ENCODE assay signal across 18 cellular contexts in genomic region chr13:97231118-97231831, GRCh38. TPM values are rescaled to one million over a fixed set of nuclear protein-coding genes. Genes with fewer than 3 reads are reported as not detected.
DNase-seq lines count a peak whose midpoint lies in the region; ATAC-seq and TF ChIP-seq lines count a peak whose summit lies in the region.
"Had no signal": no experiment of that assay in that cellular context is flagged by ENCODE, and none has a peak within 500 bp of the region (broad histone marks: within the 10 kb centered on the region; RNA-seq: fewer than 3 reads in every experiment).

No MANE protein-coding gene starts in this region.

- H3K27me3 Mint-ChIP-seq in chondrocyte (ENCODE audit: low read depth) = no peaks in the 10 kb centered on the region
- H3K27me3 Mint-ChIP-seq: activated CD8-positive, alpha-beta memory T cell treated with anti-CD3 and anti-CD28 coated beads, Interleukin-2, amount 10 ng/mL, durations not matched to agents 7 days and 5 days; activated naive CD8-positive, alpha-beta T cell treated with anti-CD3 and anti-CD28 coated beads for 36 hours had no signal

- H3K36me3 Mint-ChIP-seq in chondrocyte (ENCODE audit: low read depth) = peaks cover 6% of the 10 kb centered on the region

- H3K4me3 ChIP-seq in right cardiac atrium (ENCODE audit: low read length) (no peak overlapping the region), gastrocnemius medialis (no peak overlapping the region)
- H3K4me3 ChIP-seq: body of pancreas, SK-N-MC, upper lobe of right lung had no signal

- H3K4me1 ChIP-seq in right cardiac atrium (ENCODE audit: control insufficient read depth, insufficient read depth, low read length) (peaks cover 40% of the 10 kb centered on the region), gastrocnemius medialis (peaks cover 85 to 90% of the 10 kb centered on the region in 2 donors)

- TF ChIP-seq POLR2A in gastrocnemius medialis (IDR thresholded peaks at IDR 0.05) = no peak

- peak; percentile 21 for DNase-seq in LHCN-M2 (ENCODE audit: low read depth)
- DNase-seq in chondrocyte (ENCODE audit: low spot score) = no peak
- peak in 2 of 3 donors; percentile 62 to 68 for DNase-seq in right cardiac atrium
- no peak for DNase-seq in gastrocnemius medialis
- DNase-seq in retina = no peak
- DNase-seq in AG08395 (ENCODE audit: low spot score) = no peak
- no peak for DNase-seq in KG1 (lab: John Stamatoyannopoulos, UW)
- DNase-seq: activated CD8-positive, alpha-beta memory T cell treated with anti-CD3 and anti-CD28 coated beads, Interleukin-2, amount 10 ng/mL, durations not matched to agents 7 days and 5 days; activated naive CD8-positive, alpha-beta T cell treated with anti-CD3 and anti-CD28 coated beads for 36 hours; body of pancreas; left colon; NCI-H774; PC-3; upper lobe of right lung had no signal

- ATAC-seq in right cardiac atrium (peak; percentile 5 to 27), gastrocnemius medialis (peak; percentile 20 to 38), GM19397 (IDR thresholded peaks at IDR 0.05; ENCODE audit: unreplicated experiment) (no peak)
- ATAC-seq: activated CD8-positive, alpha-beta memory T cell treated with anti-CD3 and anti-CD28 coated beads, Interleukin-2, amount 10 ng/mL, durations not matched to agents 7 days and 5 days; body of pancreas; left colon; PC-3; stimulated activated effector memory CD8-positive, alpha-beta T cell treated with anti-CD3 and anti-CD28 coated beads, Interleukin-12 subunit alpha, Interleukin-12 subunit beta, amount 100 ng/mL, for 72 hours; upper lobe of right lung had no signal

- H3K9me3 Mint-ChIP-seq in chondrocyte (ENCODE audit: low read depth) = no peaks in the 10 kb centered on the region
- H3K9me3 Mint-ChIP-seq: activated naive CD8-positive, alpha-beta T cell treated with anti-CD3 and anti-CD28 coated beads for 36 hours; stimulated activated effector memory CD8-positive, alpha-beta T cell treated with anti-CD3 and anti-CD28 coated beads, Interleukin-12 subunit alpha, Interleukin-12 subunit beta, amount 100 ng/mL, for 72 hours had no signal

- H3K36me3 ChIP-seq in gastrocnemius medialis = no peaks in the 10 kb centered on the region

- H3K4me3 Mint-ChIP-seq in chondrocyte (ENCODE audit: unreplicated experiment) = no peak overlapping the region
- H3K4me3 Mint-ChIP-seq: activated CD8-positive, alpha-beta memory T cell treated with anti-CD3 and anti-CD28 coated beads, Interleukin-2, amount 10 ng/mL, durations not matched to agents 7 days and 5 days; activated naive CD8-positive, alpha-beta T cell treated with anti-CD3 and anti-CD28 coated beads for 36 hours; neural crest cell; stimulated activated effector memory CD8-positive, alpha-beta T cell treated with anti-CD3 and anti-CD28 coated beads, Interleukin-12 subunit alpha, Interleukin-12 subunit beta, amount 100 ng/mL, for 72 hours had no signal

- no peaks in the 10 kb centered on the region for H3K27me3 ChIP-seq in right cardiac atrium (ENCODE audit: control insufficient read depth, insufficient read depth)
- H3K27me3 ChIP-seq in gastrocnemius medialis = no peaks in the 10 kb centered on the region
- H3K27me3 ChIP-seq: body of pancreas, upper lobe of right lung had no signal

- in situ Hi-C loops in gastrocnemius medialis (cut with MboI; ENCODE audit: low sequenced_read_pairs in 4 of 4) = no loop called here

- peaks cover 69% of the 10 kb centered on the region for H3K4me1 Mint-ChIP-seq in chondrocyte (ENCODE audit: low read depth)

- intact Hi-C loops in right cardiac atrium (cut with DNase I) (no loop called here), gastrocnemius medialis (cut with DNase I; ENCODE audit: low total_unique reads) (no loop called here)

- 60% methylated on average over 4 of the region's 4 CpGs for WGBS in right cardiac atrium

- H3K27ac ChIP-seq in right cardiac atrium (ENCODE audit: low read length) (peak overlapping the region; percentile 45), gastrocnemius medialis (peak overlapping the region; percentile 42 to 89 (median 55))
- H3K27ac ChIP-seq: body of pancreas, SK-N-MC, upper lobe of right lung had no signal

- H3K9me3 ChIP-seq in right cardiac atrium (ENCODE audit: control insufficient read depth, low read length) = no peaks in the 10 kb centered on the region
- H3K9me3 ChIP-seq in gastrocnemius medialis = no peaks in the 10 kb centered on the region
- H3K9me3 ChIP-seq: body of pancreas, upper lobe of right lung had no signal

- TF ChIP-seq CTCF in chondrocyte (IDR thresholded peaks at IDR 0.05) (no peak), gastrocnemius medialis (IDR thresholded peaks at IDR 0.05 in 4 of 5, conservative IDR thresholded peaks at IDR 0.05 in 1 of 5) (no peak)

- H3K27ac Mint-ChIP-seq in chondrocyte (ENCODE audit: unreplicated experiment) = peak overlapping the region; percentile 41
- H3K27ac Mint-ChIP-seq: activated CD8-positive, alpha-beta memory T cell treated with anti-CD3 and anti-CD28 coated beads, Interleukin-2, amount 10 ng/mL, durations not matched to agents 7 days and 5 days; activated naive CD8-positive, alpha-beta T cell treated with anti-CD3 and anti-CD28 coated beads for 36 hours had no signal

RNA-seq across cellular contexts. Expression of gene MBNL2, which starts 9.1 kb away (rescaled TPM):
- total RNA-seq in LHCN-M2 (2014; rRNA removed) = 17.7 and 24.4 TPM in 2 replicates
- polyA plus RNA-seq in LHCN-M2 (2012) = 5.0 TPM
- 40.1 to 65.1 TPM (median 41.3 TPM) in 3 replicates for total RNA-seq in chondrocyte
- 10 to 100 TPM; 71.8 to 89.6 (median 76.2) TPM for total RNA-seq in right cardiac atrium
- polyA plus RNA-seq in right cardiac atrium = 23.2 TPM
- 10 to 100 TPM; 47.9 to 92.0 (median 71.3) TPM for total RNA-seq in gastrocnemius medialis

Comparison
In these comparisons a context has a peak if more than half of its experiments do, and no peak if none do; other contexts are left out.
1. DNase-seq: peak in LHCN-M2 (single experiment) and right cardiac atrium (2 of 3); none in chondrocyte (single experiment), gastrocnemius medialis (0 of 2), retina (single experiment), AG08395 (single experiment) and KG1 (single experiment).